ENCODE assay signal across 16 cellular contexts in the genomic region with DNA sequence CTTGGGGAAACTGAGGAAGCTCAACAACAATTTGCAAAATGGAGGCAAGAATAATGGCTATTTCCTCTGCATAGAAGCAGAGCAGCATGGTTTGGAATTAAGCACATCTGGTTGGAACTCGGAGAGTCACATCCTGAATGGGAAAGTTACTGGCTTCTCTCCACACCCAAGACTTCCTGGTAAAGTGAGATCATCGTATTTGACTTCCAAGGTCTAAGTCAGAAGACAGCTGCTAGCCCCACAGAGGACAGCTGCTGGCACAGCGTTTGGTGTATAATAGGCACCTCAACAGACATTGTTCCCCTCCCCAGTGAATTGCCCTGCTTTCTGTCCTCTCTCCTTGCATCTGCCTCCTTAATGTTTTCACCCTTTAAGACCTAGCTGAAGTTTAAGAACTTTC. TPM values are rescaled to one million over a fixed set of nuclear protein-coding genes. Genes with fewer than 3 reads are reported as not detected.
DNase-seq lines count a peak whose midpoint lies in the region; ATAC-seq, FAIRE-seq and TF ChIP-seq lines count a peak whose summit lies in the region.
"Had no signal": no experiment of that assay in that cellular context is flagged by ENCODE, and none has a peak within 500 bp of the region (broad histone marks: within the 10 kb centered on the region; RNA-seq: fewer than 3 reads in every experiment).

No MANE protein-coding gene starts in this region.

- H3K27ac Mint-ChIP-seq in activated T-helper 17 cell treated with anti-CD3 and anti-CD28 coated beads, Interleukin-2, amount 50 U/mL, for 72 hours: no peak overlapping the region
- H3K27ac Mint-ChIP-seq in CD8-positive, alpha-beta memory T cell: no peak overlapping the region
- no peak overlapping the region for H3K27ac Mint-ChIP-seq in immature natural killer cell

- CTCF ChIA-PET in CD8-positive, alpha-beta memory T cell (lab: Charles Lee): no interaction called here

- no peaks in the 10 kb centered on the region for H3K4me1 Mint-ChIP-seq in activated T-helper 17 cell treated with anti-CD3 and anti-CD28 coated beads, Interleukin-2, amount 50 U/mL, for 72 hours
- H3K4me1 Mint-ChIP-seq in CD8-positive, alpha-beta memory T cell: no peaks in the 10 kb centered on the region
- H3K4me1 Mint-ChIP-seq in immature natural killer cell: no peaks in the 10 kb centered on the region

- no peak overlapping the region for H3K4me3 ChIP-seq in MG63
- no peak overlapping the region for H3K4me3 ChIP-seq in epithelial cell of esophagus (ENCODE audit: low read length)
- H3K4me3 ChIP-seq in CD8-positive, alpha-beta memory T cell (ENCODE audit: low read length): no peak overlapping the region
- no peak overlapping the region for H3K4me3 ChIP-seq in kidney (ENCODE audit: low read length in 2 of 2)
- H3K4me3 ChIP-seq: adrenal gland had no signal

- H3K9ac ChIP-seq in kidney (ENCODE audit: low read length in 2 of 2): no peak overlapping the region

- H3K9me3 Mint-ChIP-seq in activated T-helper 17 cell treated with anti-CD3 and anti-CD28 coated beads, Interleukin-2, amount 50 U/mL, for 72 hours: peaks cover 5% of the 10 kb centered on the region
- H3K9me3 Mint-ChIP-seq in CD8-positive, alpha-beta memory T cell: peaks cover 0 to 16% (median 12%) of the 10 kb centered on the region in 5 donors
- peaks cover 0 to 9% (median 1%) of the 10 kb centered on the region in 6 donors for H3K9me3 Mint-ChIP-seq in immature natural killer cell

- no peaks in the 10 kb centered on the region for H3K36me3 Mint-ChIP-seq in activated T-helper 17 cell treated with anti-CD3 and anti-CD28 coated beads, Interleukin-2, amount 50 U/mL, for 72 hours (ENCODE audit: low read depth)
- H3K36me3 Mint-ChIP-seq in CD8-positive, alpha-beta memory T cell: peaks cover 0 to 18% (median 0%) of the 10 kb centered on the region in 3 donors
- peaks cover 0 to 9% (median 5%) of the 10 kb centered on the region in 3 donors for H3K36me3 Mint-ChIP-seq in immature natural killer cell

- 0 out of 2 replicates have a peak, but pooled peaks cover 4% of the 10 kb centered on the region for H3K9me3 ChIP-seq in MG63
- peaks cover 6% of the 10 kb centered on the region for H3K9me3 ChIP-seq in CD8-positive, alpha-beta memory T cell (ENCODE audit: low read length)
- peaks cover 4 to 6% of the 10 kb centered on the region in 2 donors for H3K9me3 ChIP-seq in kidney (ENCODE audit: control insufficient read depth in 1 of 2, low read length in 2 of 2)

- DNase-seq in EH (ENCODE audit: low read depth) (peak; percentile 77), MG63 (peak; percentile 76), epithelial cell of esophagus (ENCODE audit: low read depth) (peak; percentile 65), non-pigmented ciliary epithelial cell (ENCODE audit: low read depth) (peak; percentile 41), kidney (no peak), immature natural killer cell (no peak)
- no peak for DNase-seq in CD8-positive, alpha-beta memory T cell
- DNase-seq: activated CD8-positive, alpha-beta memory T cell treated with anti-CD3 and anti-CD28 coated beads, Interleukin-2, amount 50 U/mL, for 4 hours; adrenal gland; Caco-2; effector memory CD4-positive, alpha-beta T cell; KG1 had no signal

- H3K27me3 Mint-ChIP-seq in activated T-helper 17 cell treated with anti-CD3 and anti-CD28 coated beads, Interleukin-2, amount 50 U/mL, for 72 hours: peaks cover 8% of the 10 kb centered on the region
- peaks cover 0 to 9% of the 10 kb centered on the region in 2 donors for H3K27me3 Mint-ChIP-seq in CD8-positive, alpha-beta memory T cell
- H3K27me3 Mint-ChIP-seq in immature natural killer cell (ENCODE audit: low read depth in 3 of 3): no peaks in the 10 kb centered on the region

- POLR2A ChIA-PET in CD8-positive, alpha-beta memory T cell (lab: Charles Lee): no interaction called here

- intact Hi-C loops in kidney (cut with DNase I): no loop called here

- H3K36me3 ChIP-seq in MG63 (no peaks in the 10 kb centered on the region), kidney (ENCODE audit: control insufficient read depth in 1 of 2, insufficient read depth in 2 of 2, low read length in 2 of 2) (no peaks in the 10 kb centered on the region)
- H3K36me3 ChIP-seq in CD8-positive, alpha-beta memory T cell (ENCODE audit: insufficient read depth, low read length): no peaks in the 10 kb centered on the region
- H3K36me3 ChIP-seq: adrenal gland had no signal

- H3K4me1 ChIP-seq in CD8-positive, alpha-beta memory T cell (ENCODE audit: insufficient read depth, low read length): no peaks in the 10 kb centered on the region
- no peaks in the 10 kb centered on the region for H3K4me1 ChIP-seq in kidney (ENCODE audit: control insufficient read depth in 1 of 2, insufficient read depth in 1 of 2, low read depth in 1 of 2, low read length in 2 of 2)
- H3K4me1 ChIP-seq: adrenal gland had no signal

- H3K27ac ChIP-seq in CD8-positive, alpha-beta memory T cell (ENCODE audit: low read depth, low read length): no peak overlapping the region
- H3K27ac ChIP-seq in kidney (ENCODE audit: low read depth in 2 of 2, low read length in 2 of 2): no peak overlapping the region
- H3K27ac ChIP-seq: adrenal gland had no signal

- ATAC-seq in activated T-helper 17 cell treated with anti-CD3 and anti-CD28 coated beads, Interleukin-2, amount 50 U/mL, for 72 hours (replicated peaks): no peak
- ATAC-seq: sciatic nerve had no signal

- TF ChIP-seq CTCF in epithelial cell of esophagus (IDR thresholded peaks at IDR 0.05; ENCODE audit: insufficient read depth, low read depth, low read length, missing control alignments): no peak
- no peak for TF ChIP-seq CTCF in kidney (IDR thresholded peaks at IDR 0.05; ENCODE audit: borderline replicate concordance, extremely low read depth, insufficient read depth)

- FAIRE-seq in kidney (lab: Jason Lieb, UNC): no peak
- FAIRE-seq: GM12891, TTC549 had no signal

- H3K4me3 Mint-ChIP-seq in activated T-helper 17 cell treated with anti-CD3 and anti-CD28 coated beads, Interleukin-2, amount 50 U/mL, for 72 hours: no peak overlapping the region
- H3K4me3 Mint-ChIP-seq in CD8-positive, alpha-beta memory T cell: no peak overlapping the region
- H3K4me3 Mint-ChIP-seq in immature natural killer cell: no peak overlapping the region

- H3K27me3 ChIP-seq in MG63: no peaks in the 10 kb centered on the region
- H3K27me3 ChIP-seq in CD8-positive, alpha-beta memory T cell (ENCODE audit: insufficient read depth, low read length, poor library complexity, severe bottlenecking): no peaks in the 10 kb centered on the region
- H3K27me3 ChIP-seq: adrenal gland had no signal

RNA-seq across cellular contexts. Expression of a gene that starts 37.0 kb away (rescaled TPM):
- 8.1 and 14.2 TPM in 2 replicates for total RNA-seq in MG63 (2014; rRNA removed; shearing (Covaris generic); ENCODE audit: low replicate concordance)
- 10 to 100 TPM; 15.3 to 22.5 TPM for total RNA-seq in activated T-helper 17 cell treated with anti-CD3 and anti-CD28 coated beads, Interleukin-2, amount 50 U/mL, for 72 hours
- total RNA-seq in CD8-positive, alpha-beta memory T cell: 10 to 100 TPM; 22.6 to 23.7 TPM
- 23.3 TPM for polyA plus RNA-seq in CD8-positive, alpha-beta memory T cell
- total RNA-seq in kidney: 19.4 TPM
- polyA plus RNA-seq in kidney (ENCODE audit: insufficient read depth, low read depth, low replicate concordance) (8.8 TPM), immature natural killer cell (10 to 100 TPM in 2 of 3 donors, 1 to 10 TPM in 1; 9.8 to 24.7 (median 12.7) TPM)

Comparison
In these comparisons a context has a peak if more than half of its experiments do, and no peak if none do; other contexts are left out.
1. DNase-seq: peak in EH (single experiment), MG63 (single experiment), epithelial cell of esophagus (single experiment) and non-pigmented ciliary epithelial cell (single experiment); none in CD8-positive, alpha-beta memory T cell (0 of 5), kidney (single experiment) and immature natural killer cell (0 of 3).